Comparison of ENCODE assay signal across 21 cellular contexts in genomic region chr11:19307498-19307897, GRCh38.
"Had no signal": no experiment of that assay in that cellular context is flagged by ENCODE, and none has a peak within 500 bp of the region (broad histone marks: within the 10 kb centered on the region; RNA-seq: fewer than 3 reads in every experiment).

No MANE protein-coding gene starts in this region.

- H3K27ac ChIP-seq: esophagus squamous epithelium, gastroesophageal sphincter, left ventricle myocardium inferior, lower lobe of right lung, pancreas, tibial artery, upper lobe of right lung had no signal

- H3K9me3 ChIP-seq: esophagus squamous epithelium, gastroesophageal sphincter, left ventricle myocardium inferior, lower lobe of right lung, pancreas, tibial artery, upper lobe of right lung had no signal

- H3K4me3 Mint-ChIP-seq: dendritic cell treated with granulocyte-macrophage colony-stimulating factor and Interleukin-4, amounts not matched to agents 40 ng/mL and 50 ng/mL, for 4 days; effector memory CD8-positive, alpha-beta T cell; memory B cell; nephron had no signal

- ATAC-seq: effector memory CD8-positive, alpha-beta T cell; gastroesophageal sphincter; left cardiac atrium; lower lobe of right lung; pancreas; right cardiac atrium; upper lobe of right lung had no signal

- H3K27ac Mint-ChIP-seq: dendritic cell treated with granulocyte-macrophage colony-stimulating factor and Interleukin-4, amounts not matched to agents 40 ng/mL and 50 ng/mL, for 4 days; effector memory CD8-positive, alpha-beta T cell; memory B cell; nephron; progenitor cell of endocrine pancreas had no signal

- DNase-seq: effector memory CD8-positive, alpha-beta T cell; esophagus squamous epithelium; foreskin fibroblast; kidney; left cardiac atrium; left ventricle myocardium inferior; lower lobe of right lung; midbrain; occipital lobe; pancreas; right cardiac atrium; small intestine; stimulated activated CD4-positive, alpha-beta T cell treated with anti-CD3 and anti-CD28 coated beads, Interleukin-12 subunit alpha, Interleukin-12 subunit beta, amount 100 ng/mL, for 4 hours; stimulated activated naive CD4-positive, alpha-beta T cell treated with Interleukin-2 at 50 U/mL for 16 hours; tibial artery; upper lobe of right lung had no signal

- H3K36me3 ChIP-seq: esophagus squamous epithelium, gastroesophageal sphincter, left ventricle myocardium inferior, lower lobe of right lung, pancreas, tibial artery, upper lobe of right lung had no signal

- FAIRE-seq: kidney, pancreas, small intestine had no signal

- H3K36me3 Mint-ChIP-seq: memory B cell had no signal

- H3K27me3 ChIP-seq: pancreas, upper lobe of right lung had no signal

- H3K9me3 Mint-ChIP-seq: dendritic cell treated with granulocyte-macrophage colony-stimulating factor and Interleukin-4, amounts not matched to agents 40 ng/mL and 50 ng/mL, for 4 days; effector memory CD8-positive, alpha-beta T cell; nephron had no signal

- H3K4me3 ChIP-seq: esophagus squamous epithelium, gastroesophageal sphincter, left ventricle myocardium inferior, lower lobe of right lung, pancreas, tibial artery, upper lobe of right lung had no signal

- H3K4me1 ChIP-seq: gastroesophageal sphincter, pancreas, tibial artery had no signal

- H3K4me1 Mint-ChIP-seq: nephron had no signal
